Comparison of ENCODE assay signal across 9 cellular contexts in genomic region chr15:62119224-62119925, GRCh38. TPM values are rescaled to one million over a fixed set of nuclear protein-coding genes. Genes with fewer than 3 reads are reported as not detected.
DNase-seq lines count a peak whose midpoint lies in the region; ATAC-seq, FAIRE-seq and TF ChIP-seq lines count a peak whose summit lies in the region.
"Had no signal": no experiment of that assay in that cellular context is flagged by ENCODE, and none has a peak within 500 bp of the region (broad histone marks: within the 10 kb centered on the region; RNA-seq: fewer than 3 reads in every experiment).

No MANE protein-coding gene starts in this region.

- no peak overlapping the region for H3K9ac ChIP-seq in K562 (ENCODE audit: insufficient read depth in 1 of 2, low read depth in 2 of 2, low read length in 2 of 2)

- H3K9me3 ChIP-seq in K562 (replicated peaks; ENCODE audit: control insufficient read depth, insufficient read depth, low read depth, low read length), result no peaks in the 10 kb centered on the region
- no peaks in the 10 kb centered on the region for H3K9me3 ChIP-seq in tibial artery

- H3K4me3 ChIP-seq in K562 (no peak overlapping the region), tibial artery (peak overlapping the region; percentile 2 to 7)

- peak in 1 of 2 experiments; percentile 4; a peak in 1 of 4 replicates for TF ChIP-seq RAD21 in K562 (CRISPR knock-in tag; conservative IDR thresholded peaks at IDR 0.05 in 1 of 2, IDR thresholded peaks at IDR 0.05 in 1 of 2)

- CTCF ChIA-PET in K562 (lab: Yijun Ruan, JAX; ENCODE audit: low intra/inter-chr PET ratio), result no interaction called here

- H3K4me2 ChIP-seq in K562 (ENCODE audit: insufficient read depth, low read length), result peak overlapping the region; percentile 56

- no peak overlapping the region for H3K27ac ChIP-seq in K562 (ENCODE audit: extremely low read depth, low read depth, low read length)
- peak overlapping the region; percentile 25 to 57 for H3K27ac ChIP-seq in tibial artery

- peak; percentile 78 for TF ChIP-seq EP300 in K562 (IDR thresholded peaks at IDR 0.05; ENCODE audit: low read length)

- peak; percentile 80 for FAIRE-seq in K562 (lab: Jason Lieb, UNC)

- POLR2A ChIA-PET in K562 (lab: Yijun Ruan, JAX), result no interaction called here

- intact Hi-C loops in K562 (cut with micrococcal nuclease), result no loop called here
- intact Hi-C loops in tibial artery (cut with DNase I; ENCODE audit: low total_unique reads), result no loop called here

- no peaks in the 10 kb centered on the region for H3K36me3 ChIP-seq in K562 (ENCODE audit: control insufficient read depth, insufficient read depth, low read length)
- no peaks in the 10 kb centered on the region for H3K36me3 ChIP-seq in tibial artery

- in situ Hi-C loops in K562 (cut with MboI), result no loop called here

- H2AFZ ChIP-seq in K562 (ENCODE audit: low read depth, low read length), result peak overlapping the region; percentile 44

- 5% methylated on average over 7 of the region's 7 CpGs for WGBS in K562 (ENCODE audit: insufficient coverage, low coverage, missing lambda C conversion rate)

- H3K36me3 Mint-ChIP-seq in glutamatergic neuron (ENCODE audit: unreplicated experiment), result peaks cover 5% of the 10 kb centered on the region

- no peaks in the 10 kb centered on the region for H3K9me1 ChIP-seq in K562 (ENCODE audit: control insufficient read depth, insufficient read depth, low read length)

- no TSS peak for BruUV-seq in K562 (replicated peaks; lab: Mats Ljungman, UMichigan)

- DNase-seq in EH (ENCODE audit: low read depth) (peak; percentile 95), NCI-H69 (lab: John Stamatoyannopoulos, UW) (peak; percentile 59), K562 (ENCODE audit: extremely low read depth in 1 of 4, low spot score in 3 of 4) (peak in 1 of 4 experiments; percentile 32), kidney tubule cell (ENCODE audit: low spot score) (peak; percentile 96), tibial artery (no peak), glutamatergic neuron (no peak)

- ATAC-seq in K562, result peak; percentile 83
- ATAC-seq in GM18909 (IDR thresholded peaks at IDR 0.05; ENCODE audit: poor library complexity, unreplicated experiment), result no peak
- no peak for ATAC-seq in HG03025 (IDR thresholded peaks at IDR 0.05; ENCODE audit: low FRiP score, unreplicated experiment)

- no peak overlapping the region for H3K4me3 Mint-ChIP-seq in glutamatergic neuron (ENCODE audit: unreplicated experiment)

- peaks cover 9 to 19% of the 10 kb centered on the region in 2 experiments; a peak in 4 of 5 replicates for H3K27me3 ChIP-seq in K562 (ENCODE audit: control insufficient read depth in 2 of 2, insufficient read depth in 2 of 2, low read length in 2 of 2)
- H3K27me3 ChIP-seq in tibial artery, result no peaks in the 10 kb centered on the region

- H3K27ac Mint-ChIP-seq in glutamatergic neuron (ENCODE audit: unreplicated experiment), result no peak overlapping the region

- no peak for TF ChIP-seq POLR2A in K562 (conservative IDR thresholded peaks at IDR 0.05)

- no peak for TF ChIP-seq CTCF in K562 (IDR thresholded peaks at IDR 0.05 in 2 of 3, conservative IDR thresholded peaks at IDR 0.05 in 1 of 3; ENCODE audit: insufficient read depth in 2 of 3, low read depth in 1 of 3, low read length in 3 of 3)
- no peak for TF ChIP-seq CTCF in tibial artery (IDR thresholded peaks at IDR 0.05)
- TF ChIP-seq CTCF in glutamatergic neuron (IDR thresholded peaks at IDR 0.05; ENCODE audit: partially characterized antibody, unreplicated experiment), result no peak

- no peaks in the 10 kb centered on the region for H4K20me1 ChIP-seq in K562 (replicated peaks; ENCODE audit: control insufficient read depth, insufficient read depth, low read length)

- peaks cover 2% of the 10 kb centered on the region for H3K9me3 Mint-ChIP-seq in glutamatergic neuron (ENCODE audit: unreplicated experiment)

- H3K79me2 ChIP-seq in K562 (ENCODE audit: control insufficient read depth, insufficient read depth, low read length), result no peaks in the 10 kb centered on the region

- H3K4me1 Mint-ChIP-seq in glutamatergic neuron (ENCODE audit: low read depth, unreplicated experiment), result peaks cover 3% of the 10 kb centered on the region

- H3K4me1 ChIP-seq in K562 (replicated peaks in 1 of 2; ENCODE audit: control insufficient read depth in 2 of 2, insufficient read depth in 2 of 2, low read length in 2 of 2) (peaks cover 0 to 6% of the 10 kb centered on the region in 2 experiments; a peak in 2 of 5 replicates), tibial artery (peaks cover 0 to 19% (median 1%) of the 10 kb centered on the region in 4 donors)

- peaks cover under 1% of the 10 kb centered on the region for H3K27me3 Mint-ChIP-seq in glutamatergic neuron (ENCODE audit: unreplicated experiment)

RNA-seq across cellular contexts. Expression of gene C2CD4B, which starts 45.7 kb away (rescaled TPM):
- total RNA-seq in K562 (2011; cell fraction: chromatin; rRNA removed; ENCODE audit: low replicate concordance), result not detected in 2 replicates
- not detected in 2 replicates for total RNA-seq in K562 (2011; cell fraction: nucleolus; rRNA removed)
- not detected in 2 replicates for total RNA-seq in K562 (2011; cell fraction: nucleoplasm; rRNA removed)
- total RNA-seq in K562 (2014; rRNA removed), result not detected in 2 replicates
- not detected in 2 replicates for total RNA-seq in K562 (2014; rRNA removed; fragmentation: Illumina TruSeq; extraction: Trizol)
- total RNA-seq in K562 (2015; rRNA removed; fragmentation: Illumina TruSeq; extraction: Trizol), result not detected in 2 replicates
- not detected in 2 replicates for total RNA-seq in K562 (2021)
- polyA plus RNA-seq in K562 (2011; rRNA removed), result not detected in 2 replicates
- polyA plus RNA-seq in K562 (2011; cell fraction: cytosol; rRNA removed), result not detected in 2 replicates
- polyA plus RNA-seq in K562 (2011; cell fraction: nucleus; rRNA removed), result not detected in 2 replicates
- polyA plus RNA-seq in K562 (2012), result 0.11 TPM in 1 of 2 replicates, not detected in the other
- polyA plus RNA-seq in K562 (2014; fragmentation: Illumina TruSeq; extraction: Trizol), result not detected in 2 replicates
- polyA plus RNA-seq in K562 (2014; fragmentation: Nextera tagmentation; extraction: Ambion mirVana), result not detected
- polyA plus RNA-seq in K562 (2014; rRNA removed), result 0.11 TPM in 1 of 2 replicates, not detected in the other
- polyA minus RNA-seq in K562 (2011; rRNA and poly(A)+ RNA removed), result not detected in 2 replicates
- not detected in 2 replicates for polyA minus RNA-seq in K562 (2011; cell fraction: cytosol; rRNA and poly(A)+ RNA removed)
- not detected in 2 replicates for polyA minus RNA-seq in K562 (2011; cell fraction: nucleus; rRNA and poly(A)+ RNA removed)
- not detected for total RNA-seq in glutamatergic neuron (ENCODE audit: unreplicated experiment)

RNA-seq across cellular contexts. Expression of gene C2CD4A, which starts 52.6 kb away (rescaled TPM):
- total RNA-seq in K562 (2011; cell fraction: chromatin; rRNA removed; ENCODE audit: low replicate concordance), result not detected in 2 replicates
- not detected in 2 replicates for total RNA-seq in K562 (2011; cell fraction: nucleolus; rRNA removed)
- not detected in 2 replicates for total RNA-seq in K562 (2011; cell fraction: nucleoplasm; rRNA removed)
- total RNA-seq in K562 (2014; rRNA removed), result not detected in 2 replicates
- not detected in 2 replicates for total RNA-seq in K562 (2014; rRNA removed; fragmentation: Illumina TruSeq; extraction: Trizol)
- total RNA-seq in K562 (2015; rRNA removed; fragmentation: Illumina TruSeq; extraction: Trizol), result not detected in 2 replicates
- total RNA-seq in K562 (2021), result not detected in 2 replicates
- polyA plus RNA-seq in K562 (2011; rRNA removed), result not detected in 2 replicates
- polyA plus RNA-seq in K562 (2011; cell fraction: cytosol; rRNA removed), result not detected in 2 replicates
- not detected in 2 replicates for polyA plus RNA-seq in K562 (2011; cell fraction: nucleus; rRNA removed)
- polyA plus RNA-seq in K562 (2012), result 0.03 TPM in 1 of 2 replicates, not detected in the other
- not detected in 2 replicates for polyA plus RNA-seq in K562 (2014; fragmentation: Illumina TruSeq; extraction: Trizol)
- polyA plus RNA-seq in K562 (2014; fragmentation: Nextera tagmentation; extraction: Ambion mirVana), result not detected
- polyA plus RNA-seq in K562 (2014; rRNA removed), result not detected in 2 replicates
- polyA minus RNA-seq in K562 (2011; rRNA and poly(A)+ RNA removed), result not detected in 2 replicates
- polyA minus RNA-seq in K562 (2011; cell fraction: cytosol; rRNA and poly(A)+ RNA removed), result not detected in 2 replicates
- not detected in 2 replicates for polyA minus RNA-seq in K562 (2011; cell fraction: nucleus; rRNA and poly(A)+ RNA removed)
- 0.20 TPM for total RNA-seq in glutamatergic neuron (ENCODE audit: unreplicated experiment)
- total RNA-seq: T-helper 1 cell treated with Interleukin-12 subunit alpha and Interleukin-12 subunit beta and Interleukin-4 antibody, amounts not matched to agents 30 ng/mL and 1 ng/mL, for 36 hours had no signal

RNA-seq across cellular contexts. Expression of gene VPS13C, which starts 59.1 kb away (rescaled TPM):
- 34.3 and 156 TPM in 2 replicates for total RNA-seq in K562 (2011; cell fraction: chromatin; rRNA removed; ENCODE audit: low replicate concordance)
- total RNA-seq in K562 (2011; cell fraction: nucleolus; rRNA removed), result 17.2 and 24.6 TPM in 2 replicates
- total RNA-seq in K562 (2011; cell fraction: nucleoplasm; rRNA removed), result 45.9 and 72.8 TPM in 2 replicates
- total RNA-seq in K562 (2014; rRNA removed), result 14.4 and 15.7 TPM in 2 replicates
- 20.7 and 21.9 TPM in 2 replicates for total RNA-seq in K562 (2014; rRNA removed; fragmentation: Illumina TruSeq; extraction: Trizol)
- total RNA-seq in K562 (2015; rRNA removed; fragmentation: Illumina TruSeq; extraction: Trizol), result 27.1 and 32.3 TPM in 2 replicates
- total RNA-seq in K562 (2021), result 22.3 and 23.3 TPM in 2 replicates
- polyA plus RNA-seq in K562 (2011; rRNA removed), result 14.2 and 16.6 TPM in 2 replicates
- 4.0 and 7.8 TPM in 2 replicates for polyA plus RNA-seq in K562 (2011; cell fraction: cytosol; rRNA removed)
- 24.3 and 32.8 TPM in 2 replicates for polyA plus RNA-seq in K562 (2011; cell fraction: nucleus; rRNA removed)
- 9.0 and 14.4 TPM in 2 replicates for polyA plus RNA-seq in K562 (2012)
- polyA plus RNA-seq in K562 (2014; fragmentation: Illumina TruSeq; extraction: Trizol), result 11.4 and 13.4 TPM in 2 replicates
- polyA plus RNA-seq in K562 (2014; fragmentation: Nextera tagmentation; extraction: Ambion mirVana), result 1 to 10 TPM; 5.2 to 8.0 TPM
- 11.5 and 12.2 TPM in 2 replicates for polyA plus RNA-seq in K562 (2014; rRNA removed)
- 84.9 and 120 TPM in 2 replicates for polyA minus RNA-seq in K562 (2011; rRNA and poly(A)+ RNA removed)
- 37.9 and 41.4 TPM in 2 replicates for polyA minus RNA-seq in K562 (2011; cell fraction: cytosol; rRNA and poly(A)+ RNA removed)
- polyA minus RNA-seq in K562 (2011; cell fraction: nucleus; rRNA and poly(A)+ RNA removed), result 84.8 and 219 TPM in 2 replicates
- 93.8 TPM for total RNA-seq in glutamatergic neuron (ENCODE audit: unreplicated experiment)

Comparison
In these comparisons a context has a peak if more than half of its experiments do, and no peak if none do; other contexts are left out.
1. DNase-seq: peak in EH (single experiment), NCI-H69 (single experiment) and kidney tubule cell (single experiment); none in tibial artery (0 of 2) and glutamatergic neuron (single experiment).